Comparison of ENCODE assay signal across 26 cellular contexts in genomic region chr3:64924961-64925360, GRCh38.
"Had no signal": no experiment of that assay in that cellular context is flagged by ENCODE, and none has a peak within 500 bp of the region (broad histone marks: within the 10 kb centered on the region; RNA-seq: fewer than 3 reads in every experiment).

No MANE protein-coding gene starts in this region.

- H3K79me2 ChIP-seq: parathyroid adenoma had no signal

- H3K4me1 ChIP-seq: left lung, lower lobe of right lung, parathyroid adenoma, right atrium auricular region, suprapubic skin had no signal

- DNase-seq: activated CD4-positive, alpha-beta memory T cell treated with anti-CD3 and anti-CD28 coated beads, Interleukin-2, amount 10 ng/mL, durations not matched to agents 7 days and 5 days; activated CD4-positive, alpha-beta T cell treated with anti-CD3 and anti-CD28 coated beads for 1 hour; activated CD4-positive, alpha-beta T cell treated with anti-CD3 and anti-CD28 coated beads, Interleukin-2, amount 10 ng/mL, durations not matched to agents 7 days and 5 days; activated gamma-delta T cell treated with Interleukin-2 at 50 U/mL for 16 hours; activated naive CD4-positive, alpha-beta T cell treated with anti-CD3 and anti-CD28 coated beads, Interleukin-2, amount 50 U/mL, for 16 hours; activated T-cell treated with anti-CD3 and anti-CD28 coated beads, Interleukin-2, amount 50 U/mL, for 4 hours; amygdala; caudate nucleus; cortex of kidney; kidney glomerular epithelial cell; left lung; lower lobe of right lung; mesendoderm; natural killer cell; occipital lobe; psoas muscle; spleen; stimulated activated naive CD4-positive, alpha-beta T cell; T-helper 1 cell had no signal

- H3K36me3 ChIP-seq: esophagus muscularis mucosa, left lung, lower lobe of right lung, neural progenitor cell, right atrium auricular region, spleen, suprapubic skin had no signal

- H2AFZ ChIP-seq: neural progenitor cell, parathyroid adenoma had no signal

- H3K27me3 ChIP-seq: esophagus muscularis mucosa, left lung, neural progenitor cell, right atrium auricular region, spleen, suprapubic skin, tibial nerve had no signal

- H3K4me3 ChIP-seq: esophagus muscularis mucosa, left lung, lower lobe of right lung, neural progenitor cell, psoas muscle, right atrium auricular region, spleen, suprapubic skin, tibial nerve had no signal

- H3K27ac ChIP-seq: esophagus muscularis mucosa, left lung, lower lobe of right lung, neural progenitor cell, parathyroid adenoma, psoas muscle, right atrium auricular region, suprapubic skin, tibial nerve had no signal

- H3K9ac ChIP-seq: neural progenitor cell, parathyroid adenoma had no signal

- H3K4me2 ChIP-seq: neural progenitor cell had no signal

- H3K9me3 ChIP-seq: esophagus muscularis mucosa, lower lobe of right lung, psoas muscle, right atrium auricular region, spleen, suprapubic skin, tibial nerve had no signal

- ATAC-seq: activated T-cell treated with anti-CD3 and anti-CD28 coated beads, Interleukin-2, amount 50 U/mL, for 4 hours; activated T-helper 17 cell treated with anti-CD3 and anti-CD28 coated beads, Interleukin-2, amount 50 U/mL, for 72 hours; left lung; lower lobe of right lung; natural killer cell; psoas muscle had no signal
